ENCODE assay signal across 11 cellular contexts in genomic region chr7:2099036-2099957, GRCh38.
DNase-seq lines count a peak whose midpoint lies in the region; ATAC-seq and TF ChIP-seq lines count a peak whose summit lies in the region.
"Had no signal": no experiment of that assay in that cellular context is flagged by ENCODE, and none has a peak within 500 bp of the region (broad histone marks: within the 10 kb centered on the region; RNA-seq: fewer than 3 reads in every experiment).

No MANE protein-coding gene starts in this region.

- peak overlapping the region; percentile 9 for H3K27ac Mint-ChIP-seq in T-helper 1 cell treated with Interleukin-12 subunit alpha and Interleukin-12 subunit beta and Interleukin-4 antibody, amounts not matched to agents 30 μg/mL and 1 μg/mL, for 36 hours

- H3K4me3 Mint-ChIP-seq in T-helper 1 cell treated with Interleukin-12 subunit alpha and Interleukin-12 subunit beta and Interleukin-4 antibody, amounts not matched to agents 30 μg/mL and 1 μg/mL, for 36 hours: no peak overlapping the region

- H3K4me1 ChIP-seq in cardiac muscle cell (ENCODE audit: low read depth) (peaks cover 32% of the 10 kb centered on the region), heart left ventricle (peaks cover 0 to 24% (median 11%) of the 10 kb centered on the region in 12 donors), thymus (ENCODE audit: control insufficient read depth, insufficient read depth, low read length) (peaks cover 38% of the 10 kb centered on the region), uterus (peaks cover 7 to 13% of the 10 kb centered on the region in 2 donors)

- H3K9me3 ChIP-seq in cardiac muscle cell (ENCODE audit: low read depth) (no peaks in the 10 kb centered on the region), heart left ventricle (no peaks in the 10 kb centered on the region), thymus (ENCODE audit: control insufficient read depth) (peaks cover 1% of the 10 kb centered on the region), uterus (no peaks in the 10 kb centered on the region)
- H3K9me3 ChIP-seq: adrenal gland had no signal

- TF ChIP-seq CTCF in cardiac muscle cell (IDR thresholded peaks at IDR 0.05; ENCODE audit: low read depth, low read length) (no peak), heart left ventricle (IDR thresholded peaks at IDR 0.05) (no peak), uterus (IDR thresholded peaks at IDR 0.05) (no peak)

- H3K27ac ChIP-seq in cardiac muscle cell (peak overlapping the region; percentile 52), heart left ventricle (no peak overlapping the region), thymus (ENCODE audit: low read depth) (peak overlapping the region; percentile 71), uterus (no peak overlapping the region)
- H3K27ac ChIP-seq: adrenal gland, C4-2B had no signal

- H3K36me3 Mint-ChIP-seq in T-helper 1 cell treated with Interleukin-12 subunit alpha and Interleukin-12 subunit beta and Interleukin-4 antibody, amounts not matched to agents 30 μg/mL and 1 μg/mL, for 36 hours (ENCODE audit: low read depth): peaks cover 7% of the 10 kb centered on the region

- H3K36me3 ChIP-seq in cardiac muscle cell: no peaks in the 10 kb centered on the region
- no peaks in the 10 kb centered on the region for H3K36me3 ChIP-seq in heart left ventricle
- H3K36me3 ChIP-seq in thymus (ENCODE audit: control insufficient read depth, insufficient read depth): peaks cover 9% of the 10 kb centered on the region
- H3K36me3 ChIP-seq in uterus: no peaks in the 10 kb centered on the region
- H3K36me3 ChIP-seq: adrenal gland had no signal

- H3K27me3 Mint-ChIP-seq in T-helper 1 cell treated with Interleukin-12 subunit alpha and Interleukin-12 subunit beta and Interleukin-4 antibody, amounts not matched to agents 30 μg/mL and 1 μg/mL, for 36 hours (ENCODE audit: low read depth): no peaks in the 10 kb centered on the region

- H3K27me3 ChIP-seq in cardiac muscle cell (no peaks in the 10 kb centered on the region), heart left ventricle (no peaks in the 10 kb centered on the region), thymus (ENCODE audit: control insufficient read depth, insufficient read depth) (no peaks in the 10 kb centered on the region), uterus (no peaks in the 10 kb centered on the region)
- H3K27me3 ChIP-seq: adrenal gland had no signal

- TF ChIP-seq POLR2A in heart left ventricle (IDR thresholded peaks at IDR 0.05): no peak
- TF ChIP-seq POLR2A in uterus (IDR thresholded peaks at IDR 0.05): no peak

- H3K4me1 Mint-ChIP-seq in T-helper 1 cell treated with Interleukin-12 subunit alpha and Interleukin-12 subunit beta and Interleukin-4 antibody, amounts not matched to agents 30 μg/mL and 1 μg/mL, for 36 hours (ENCODE audit: low read depth): peaks cover 30% of the 10 kb centered on the region

- no peaks in the 10 kb centered on the region for H3K9me3 Mint-ChIP-seq in T-helper 1 cell treated with Interleukin-12 subunit alpha and Interleukin-12 subunit beta and Interleukin-4 antibody, amounts not matched to agents 30 μg/mL and 1 μg/mL, for 36 hours

- intact Hi-C loops in heart left ventricle (cut with DNase I) (no loop called here), uterus (cut with DNase I; ENCODE audit: low total_unique reads) (no loop called here)

- ATAC-seq in heart left ventricle (no peak), HG02884 (IDR thresholded peaks at IDR 0.05; ENCODE audit: unreplicated experiment) (no peak)

- 81 to 90% (median 87%) methylated on average over 28 to 30 of the region's 30 CpGs for WGBS in heart left ventricle, 4 donors
- 36% methylated on average over 30 of the region's 30 CpGs for WGBS in thymus

- DNase-seq in cardiac muscle cell (ENCODE audit: low read depth in 1 of 2, low spot score in 1 of 2) (peak in 1 of 2 donors; percentile 23), heart left ventricle (no peak), uterus (no peak), COLO668 (lab: John Stamatoyannopoulos, UW; ENCODE audit: unreplicated experiment) (no peak)
- peak; percentile 8 for DNase-seq in central memory CD4-positive, alpha-beta T cell
- DNase-seq: NCI-H1436 treated with DMSO at 0.1 percent for 48 hours had no signal

- H3K4me3 ChIP-seq in cardiac muscle cell (no peak overlapping the region), heart left ventricle (no peak overlapping the region), thymus (ENCODE audit: low read length) (no peak overlapping the region), uterus (no peak overlapping the region)
- H3K4me3 ChIP-seq: adrenal gland had no signal

Comparison
In these comparisons a context has a peak if more than half of its experiments do, and no peak if none do; other contexts are left out.
1. H3K27ac ChIP-seq: peak in cardiac muscle cell (single experiment) and thymus (single experiment); none in heart left ventricle (0 of 12) and uterus (0 of 2).